In the genomic region with DNA sequence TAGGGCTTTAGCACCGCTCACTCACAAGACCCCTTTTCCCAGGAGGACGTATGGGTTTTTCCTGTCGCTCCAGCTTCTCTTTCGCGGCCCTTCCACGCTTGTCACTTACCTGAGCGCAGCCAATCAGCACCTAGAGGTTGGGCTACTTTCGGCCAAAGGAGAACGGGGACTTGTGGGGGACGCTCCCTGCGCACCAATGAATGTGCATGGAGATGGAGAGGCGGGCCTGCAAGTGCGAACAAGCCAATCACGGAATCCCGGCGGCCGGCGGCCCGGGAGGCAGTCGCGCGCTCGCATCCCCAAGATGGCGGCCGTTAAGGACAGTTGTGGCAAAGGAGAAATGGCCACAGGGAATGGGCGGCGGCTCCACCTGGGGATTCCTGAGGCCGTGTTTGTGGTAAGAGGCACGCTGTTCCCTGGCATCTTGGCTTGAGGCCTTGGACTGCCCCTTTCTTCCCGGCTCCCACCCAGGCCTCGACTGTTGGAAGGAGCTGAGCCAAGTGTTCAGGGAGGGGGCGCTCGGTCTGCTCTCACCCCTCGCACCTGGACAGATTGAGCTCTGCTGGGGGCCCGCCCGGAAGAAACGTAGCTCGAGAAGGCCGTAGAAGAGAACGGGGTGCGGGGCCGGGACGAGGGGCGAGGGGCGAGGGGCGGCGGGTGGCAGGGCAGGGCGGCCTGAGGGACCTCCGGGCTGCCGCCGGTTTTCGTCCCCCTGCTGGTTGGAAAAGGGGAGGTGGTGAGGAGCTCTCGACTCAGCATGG, we compare ENCODE assay signal across 8 cellular contexts. TPM values are rescaled to one million over a fixed set of nuclear protein-coding genes. Genes with fewer than 3 reads are reported as not detected.
A peak's percentile ranks its signal among the peaks of the same experiment; 100 is the strongest.
DNase-seq lines count a peak whose midpoint lies in the region; ATAC-seq, FAIRE-seq and TF ChIP-seq lines count a peak whose summit lies in the region.

A gene with protein sequence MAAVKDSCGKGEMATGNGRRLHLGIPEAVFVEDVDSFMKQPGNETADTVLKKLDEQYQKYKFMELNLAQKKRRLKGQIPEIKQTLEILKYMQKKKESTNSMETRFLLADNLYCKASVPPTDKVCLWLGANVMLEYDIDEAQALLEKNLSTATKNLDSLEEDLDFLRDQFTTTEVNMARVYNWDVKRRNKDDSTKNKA (plus strand): TSS at position 282 of the 761 bp plus-strand sequence. CDS start 23 bp downstream, at position 305.

- 0 to 35% (median 1%) methylated on average over 36 to 53 of the region's 53 CpGs for WGBS in psoas muscle, 3 donors

- H3K9me3 ChIP-seq in right atrium auricular region (no peaks in the 10 kb centered on the region), psoas muscle (no peaks in the 10 kb centered on the region)

- H3K4me1 ChIP-seq in right atrium auricular region = peaks cover 0 to 10% of the 10 kb centered on the region in 2 donors
- no peaks in the 10 kb centered on the region for H3K4me1 ChIP-seq in psoas muscle

- H3K27ac ChIP-seq in right atrium auricular region = peak within 1 kb of the TSS; percentile 89
- peak within 1 kb of the TSS; percentile 84 for H3K27ac ChIP-seq in psoas muscle

- H3K36me3 ChIP-seq in right atrium auricular region (no peaks in the 10 kb centered on the region), psoas muscle (ENCODE audit: insufficient read depth in 1 of 2, low read depth in 1 of 2) (peaks cover 0 to 10% of the 10 kb centered on the region in 2 donors)

- ATAC-seq in GM18498 (IDR thresholded peaks at IDR 0.05; ENCODE audit: unreplicated experiment) (peak; percentile 98), HG02943 (IDR thresholded peaks at IDR 0.05; ENCODE audit: low read depth, unreplicated experiment) (peak; percentile 98), psoas muscle (peak; percentile 98 to 99 (median 98))

- DNase-seq in NCI-H187 (lab: John Stamatoyannopoulos, UW) (peak; percentile 90 to 98), anterior cingulate cortex (lab: John Stamatoyannopoulos, UW) (peak; percentile 19 to 96 (median 87)), right atrium auricular region (ENCODE audit: low spot score) (peak; percentile 94), psoas muscle (peak; percentile 89 to 95), urothelium cell line (ENCODE audit: low spot score) (peak; percentile 93)

- TF ChIP-seq CTCF in right atrium auricular region (IDR thresholded peaks at IDR 0.05) = peak in 1 of 2 donors; percentile 61
- peak; percentile 29 for TF ChIP-seq CTCF in psoas muscle (IDR thresholded peaks at IDR 0.05)

- FAIRE-seq in urothelium cell line (lab: Jason Lieb, UNC) = no peak

- intact Hi-C loops in T-helper 2 cell treated with Interferon-gamma antibody and Interleukin-4, amounts not matched to agents 100 ng/mL and 5 ng/mL, for 36 hours (cut with micrococcal nuclease) = loop anchor here (1.0 to 5.0 kb wide), 3 partner anchors 48 to 146 kb away; a partner anchor contains a TSS
- intact Hi-C loops in psoas muscle (cut with DNase I) = no loop called here

- H3K4me3 ChIP-seq in right atrium auricular region = peak within 1 kb of the TSS; percentile 56 to 65
- H3K4me3 ChIP-seq in psoas muscle = peak within 1 kb of the TSS; percentile 74

- H3K27me3 ChIP-seq in right atrium auricular region (no peaks in the 10 kb centered on the region), psoas muscle (ENCODE audit: insufficient read depth in 3 of 3, low read length in 2 of 3) (no peaks in the 10 kb centered on the region)

RNA-seq across cellular contexts. Expression of the gene that starts here (rescaled TPM):
- total RNA-seq in T-helper 2 cell treated with Interferon-gamma antibody and Interleukin-4, amounts not matched to agents 100 ng/mL and 5 ng/mL, for 36 hours = 63.8 and 69.1 TPM in 2 replicates
- total RNA-seq in right atrium auricular region (10 to 100 TPM; 42.7 to 60.3 TPM), psoas muscle (10 to 100 TPM; 57.4 to 69.9 (median 62.9) TPM)
- polyA plus RNA-seq in psoas muscle = 10 to 100 TPM; 49.1 to 92.8 (median 54.8) TPM

Comparison
In these comparisons a context has a peak if more than half of its experiments do, and no peak if none do; other contexts are left out.
1. Peak in every context shown above with its lines: DNase-seq, ATAC-seq, H3K4me3 ChIP-seq and H3K27ac ChIP-seq.